In the genomic region with DNA sequence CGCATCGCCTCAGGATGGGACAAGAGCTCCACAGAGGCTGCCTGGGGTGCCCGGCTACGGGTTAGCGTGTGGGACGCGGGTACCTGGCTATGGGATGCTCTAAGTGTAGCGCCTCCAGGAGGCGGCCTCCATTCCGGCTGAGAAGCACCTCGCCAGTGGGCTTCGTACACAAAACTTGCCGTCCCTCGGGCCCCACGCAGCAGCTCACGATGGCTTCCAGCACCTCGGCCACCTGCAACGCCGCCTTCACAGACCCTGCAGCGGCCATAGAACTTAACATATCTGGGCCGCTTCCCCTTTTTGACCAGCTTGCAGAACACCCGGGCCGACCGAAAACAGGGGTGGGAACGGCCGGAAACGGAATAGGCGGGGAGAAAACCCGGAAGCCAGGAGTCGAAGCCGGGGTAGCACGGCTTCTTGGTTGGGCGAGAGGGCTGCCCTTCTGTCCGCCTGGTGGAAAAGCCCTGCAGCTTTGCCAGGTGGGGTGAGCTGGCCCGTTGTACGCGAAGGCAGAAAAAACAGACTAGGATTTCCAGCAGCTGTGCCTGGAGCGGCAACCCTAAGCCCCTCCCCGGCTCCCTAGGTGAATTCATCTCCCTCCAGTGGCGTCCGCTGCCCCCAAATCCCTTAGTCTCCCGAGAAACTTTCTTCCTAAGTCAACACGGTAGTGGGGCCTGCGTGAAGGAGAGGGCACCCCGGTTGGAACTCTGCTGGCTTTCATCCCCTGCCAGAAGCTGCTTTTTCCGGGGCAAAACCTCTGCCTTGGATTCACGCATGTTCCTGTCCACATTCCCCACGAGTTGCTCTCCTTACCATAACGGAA, we compare ENCODE assay signal across 8 cellular contexts. TPM values are rescaled to one million over a fixed set of nuclear protein-coding genes. Genes with fewer than 3 reads are reported as not detected.
DNase-seq lines count a peak whose midpoint lies in the region; ATAC-seq and TF ChIP-seq lines count a peak whose summit lies in the region.

A gene (minus strand): TSS at position 337 of the 823 bp plus-strand sequence. CDS start 57 bp downstream, at position 280.

- peak within 1 kb of the TSS; percentile 95 for H3K27ac Mint-ChIP-seq in CD4-positive, alpha-beta T cell
- H3K27ac Mint-ChIP-seq in activated CD4-positive, alpha-beta memory T cell treated with anti-CD3 and anti-CD28 coated beads, Interleukin-2, amount 10 ng/mL, durations not matched to agents 7 days and 5 days, result peak within 1 kb of the TSS; percentile 82

- CTCF ChIA-PET in CD4-positive, alpha-beta T cell (lab: Charles Lee), result interaction anchor here (1.4 to 1.8 kb wide), 2 partner anchors 9 to 821 kb away, joined by 3 to 7 read pairs; no protein-coding TSS in a partner anchor
- CTCF ChIA-PET in activated CD4-positive, alpha-beta memory T cell treated with anti-CD3 and anti-CD28 coated beads, Interleukin-2, amount 10 ng/mL, durations not matched to agents 7 days and 5 days (lab: Charles Lee), result interaction anchor here (0.9 to 3.1 kb wide), 15 partner anchors 9 to 863 kb away, joined by 3 to 15 read pairs (median 5); no protein-coding TSS in a partner anchor

- intact Hi-C loops in CD4-positive, alpha-beta T cell (cut with DNase I, micrococcal nuclease), result loop anchor here (2.0 to 5.0 kb wide), 5 partner anchors 209 to 836 kb away; a partner anchor contains a TSS

- no peaks in the 10 kb centered on the region for H3K27me3 Mint-ChIP-seq in CD4-positive, alpha-beta T cell
- H3K27me3 Mint-ChIP-seq in activated CD4-positive, alpha-beta memory T cell treated with anti-CD3 and anti-CD28 coated beads, Interleukin-2, amount 10 ng/mL, durations not matched to agents 7 days and 5 days, result no peaks in the 10 kb centered on the region

- H3K4me1 ChIP-seq in lung (ENCODE audit: control insufficient read depth in 2 of 2, insufficient read depth in 2 of 2, low read length in 2 of 2), result peaks cover 5 to 16% of the 10 kb centered on the region in 2 donors

- peak; percentile 75 to 84 (median 80) for DNase-seq in CD4-positive, alpha-beta T cell
- DNase-seq in NCI-H748 treated with DMSO at 0.1 percent for 48 hours (lab: John Stamatoyannopoulos, UW) (peak; percentile 79), lung (ENCODE audit: low spot score) (peak; percentile 94)
- peak; percentile 89 for DNase-seq in activated CD4-positive, alpha-beta memory T cell treated with anti-CD3 and anti-CD28 coated beads, Interleukin-2, amount 10 ng/mL, durations not matched to agents 7 days and 5 days
- peak; percentile 76 for DNase-seq in effector CD4-positive, alpha-beta T cell
- DNase-seq in stimulated activated CD4-positive, alpha-beta T cell treated with anti-CD3 and anti-CD28 coated beads, TNF-alpha, amount 100 ng/mL, for 4 hours (ENCODE audit: low read depth in 3 of 3), result peak; percentile 66 to 72 (median 70)

- peak within 1 kb of the TSS; percentile 77 for H3K27ac ChIP-seq in CD4-positive, alpha-beta T cell (ENCODE audit: low read depth, low read length)
- H3K27ac ChIP-seq in lung (ENCODE audit: low read depth in 1 of 2, low read length in 1 of 2), result peak within 1 kb of the TSS; percentile 93 to 94

- POLR2A ChIA-PET in CD4-positive, alpha-beta T cell (lab: Charles Lee), result interaction anchor here (0.6 to 2.5 kb wide), 20 partner anchors 9 to 1810 kb away, joined by 3 to 15 read pairs (median 4); a partner anchor contains a TSS
- POLR2A ChIA-PET in activated CD4-positive, alpha-beta memory T cell treated with anti-CD3 and anti-CD28 coated beads, Interleukin-2, amount 10 ng/mL, durations not matched to agents 7 days and 5 days (lab: Charles Lee), result interaction anchor here (0.7 to 2.2 kb wide), 15 partner anchors 10 to 837 kb away, joined by 3 to 15 read pairs (median 3); a partner anchor contains a TSS

- H3K9me3 Mint-ChIP-seq in CD4-positive, alpha-beta T cell, result no peaks in the 10 kb centered on the region
- no peaks in the 10 kb centered on the region for H3K9me3 Mint-ChIP-seq in activated CD4-positive, alpha-beta memory T cell treated with anti-CD3 and anti-CD28 coated beads, Interleukin-2, amount 10 ng/mL, durations not matched to agents 7 days and 5 days

- peak; percentile 33 for TF ChIP-seq CTCF in CD4-positive, alpha-beta T cell (IDR thresholded peaks at IDR 0.05)
- TF ChIP-seq CTCF in lung (IDR thresholded peaks at IDR 0.05; ENCODE audit: control extremely low read depth, extremely low read depth), result no peak

- H3K4me3 ChIP-seq in lung, result peak within 1 kb of the TSS; percentile 85

- ATAC-seq in CD4-positive, alpha-beta T cell (ENCODE audit: poor library complexity), result peak; percentile 96
- ATAC-seq in GM19395 (IDR thresholded peaks at IDR 0.05; ENCODE audit: unreplicated experiment) (peak; percentile 96), HG03565 (IDR thresholded peaks at IDR 0.05; ENCODE audit: unreplicated experiment) (peak; percentile 87), lung (ENCODE audit: insufficient read depth, low FRiP score) (peak; percentile 94)

- peaks cover 43% of the 10 kb centered on the region for H3K4me1 Mint-ChIP-seq in CD4-positive, alpha-beta T cell (ENCODE audit: low read depth)
- peaks cover 25% of the 10 kb centered on the region for H3K4me1 Mint-ChIP-seq in activated CD4-positive, alpha-beta memory T cell treated with anti-CD3 and anti-CD28 coated beads, Interleukin-2, amount 10 ng/mL, durations not matched to agents 7 days and 5 days

- H3K4me3 Mint-ChIP-seq in CD4-positive, alpha-beta T cell, result peak within 1 kb of the TSS; percentile 96
- H3K4me3 Mint-ChIP-seq in activated CD4-positive, alpha-beta memory T cell treated with anti-CD3 and anti-CD28 coated beads, Interleukin-2, amount 10 ng/mL, durations not matched to agents 7 days and 5 days, result peak within 1 kb of the TSS; percentile 96

- peaks cover 1 to 2% of the 10 kb centered on the region in 2 donors for H3K36me3 ChIP-seq in lung (ENCODE audit: control insufficient read depth in 2 of 2, insufficient read depth in 2 of 2, low read length in 2 of 2)

- no peaks in the 10 kb centered on the region for H3K27me3 ChIP-seq in CD4-positive, alpha-beta T cell (ENCODE audit: control insufficient read depth, insufficient read depth, low read length)
- no peaks in the 10 kb centered on the region for H3K27me3 ChIP-seq in lung (ENCODE audit: control insufficient read depth, insufficient read depth)

- H3K9me3 ChIP-seq in CD4-positive, alpha-beta T cell (ENCODE audit: control insufficient read depth, low read length), result no peaks in the 10 kb centered on the region
- H3K9me3 ChIP-seq in lung (ENCODE audit: control insufficient read depth in 2 of 2, insufficient read depth in 1 of 2, low read length in 1 of 2), result no peaks in the 10 kb centered on the region

- 1 to 2% methylated on average over 49 of the region's 49 CpGs for WGBS in lung, 2 donors

- H3K36me3 Mint-ChIP-seq in CD4-positive, alpha-beta T cell (ENCODE audit: low read depth), result peaks cover 7% of the 10 kb centered on the region
- H3K36me3 Mint-ChIP-seq in activated CD4-positive, alpha-beta memory T cell treated with anti-CD3 and anti-CD28 coated beads, Interleukin-2, amount 10 ng/mL, durations not matched to agents 7 days and 5 days (ENCODE audit: low read depth), result peaks cover 9% of the 10 kb centered on the region

RNA-seq across cellular contexts. Expression of the gene that starts here (rescaled TPM):
- total RNA-seq in CD4-positive, alpha-beta T cell, result 1 to 10 TPM; 1.4 TPM
- total RNA-seq in activated CD4-positive, alpha-beta memory T cell treated with anti-CD3 and anti-CD28 coated beads, Interleukin-2, amount 10 ng/mL, durations not matched to agents 7 days and 5 days, result 1 to 10 TPM; 4.4 to 5.0 TPM
- 10 to 100 TPM; 10.8 to 28.9 TPM for total RNA-seq in lung
- polyA plus RNA-seq in lung, result 1 to 10 TPM; 5.1 to 6.9 TPM

Comparison
In these comparisons a context has a peak if more than half of its experiments do, and no peak if none do; other contexts are left out.
1. Peak in every context shown above with its lines: DNase-seq, ATAC-seq, H3K4me3 ChIP-seq and H3K27ac ChIP-seq.